In genomic region chr20:38250607-38251006, GRCh38 we compare ENCODE assay signal across 29 cellular contexts. TPM values are rescaled to one million over a fixed set of nuclear protein-coding genes. Genes with fewer than 3 reads are reported as not detected.
DNase-seq lines count a peak whose midpoint lies in the region; ATAC-seq, FAIRE-seq and TF ChIP-seq lines count a peak whose summit lies in the region.
"Had no signal": no experiment of that assay in that cellular context is flagged by ENCODE, and none has a peak within 500 bp of the region (broad histone marks: within the 10 kb centered on the region; RNA-seq: fewer than 3 reads in every experiment).

No MANE protein-coding gene starts in this region.

- H3K9me3 ChIP-seq in H1 (ENCODE audit: insufficient read depth in 2 of 2, low read depth in 1 of 2, low read length in 1 of 2): no peaks in the 10 kb centered on the region
- no peaks in the 10 kb centered on the region for H3K9me3 ChIP-seq in aorta (ENCODE audit: control insufficient read depth, low read length)
- H3K9me3 ChIP-seq: BLaER1, Caco-2, HAP-1 had no signal

- no peak overlapping the region for H2BK5ac ChIP-seq in H1 (ENCODE audit: low read depth, low read length)

- no peak overlapping the region for H2BK12ac ChIP-seq in H1 (ENCODE audit: low read depth, low read length)

- H3K9me3 Mint-ChIP-seq in CD14-positive monocyte: peaks cover 0 to 3% (median 0%) of the 10 kb centered on the region in 7 donors
- H3K9me3 Mint-ChIP-seq: mesothelial cell of epicardium; stimulated activated memory B cell treated with anti-CD40 and anti-IgM and Interleukin-4, amounts not matched to agents 10 μg/mL and 1 μg/mL and 100 μg/mL, for 72 hours had no signal

- peak overlapping the region in 1 of 2 donors; percentile 60 for H3K4me3 Mint-ChIP-seq in CD14-positive monocyte
- H3K4me3 Mint-ChIP-seq: activated CD4-positive, alpha-beta memory T cell treated with anti-CD3 and anti-CD28 coated beads, Interleukin-2, amount 10 ng/mL, durations not matched to agents 7 days and 5 days; activated naive CD8-positive, alpha-beta T cell treated with anti-CD3 and anti-CD28 coated beads, Interleukin-2, amount 50 U/mL, for 24 hours; mesothelial cell of epicardium; naive thymus-derived CD4-positive, alpha-beta T cell; stimulated activated memory B cell treated with anti-CD40 and anti-IgM and Interleukin-4, amounts not matched to agents 10 μg/mL and 1 μg/mL and 100 μg/mL, for 72 hours had no signal

- H3K18ac ChIP-seq in H1 (ENCODE audit: extremely low read depth, low read length): no peak overlapping the region

- TF ChIP-seq EP300 in H1 (IDR thresholded peaks at IDR 0.05; ENCODE audit: borderline replicate concordance in 1 of 2, low read depth in 2 of 2, low read length in 2 of 2): no peak

- H4K8ac ChIP-seq in H1 (ENCODE audit: extremely low read depth, insufficient read depth, low read length): no peak overlapping the region

- H3K4ac ChIP-seq in H1 (replicated peaks; ENCODE audit: insufficient read length, low read depth, low read length): no peak overlapping the region

- POLR2A ChIA-PET in HEK293T (lab: Yijun Ruan, JAX) (no interaction called here), H1 (lab: Charles Lee; ENCODE audit: partially characterized antibody) (no interaction called here)

- H3K9ac ChIP-seq in H1 (replicated peaks in 1 of 4; ENCODE audit: extremely low read depth in 1 of 4, low read depth in 3 of 4, low read length in 3 of 4): no peak overlapping the region
- H3K9ac ChIP-seq: BLaER1 had no signal

- no peaks in the 10 kb centered on the region for H3K79me1 ChIP-seq in H1 (ENCODE audit: low read depth, low read length)

- TF ChIP-seq CTCF in CD14-positive monocyte (IDR thresholded peaks at IDR 0.05): no peak
- no peak for TF ChIP-seq CTCF in H1 (IDR thresholded peaks at IDR 0.05; ENCODE audit: control extremely low read depth in 1 of 3, insufficient read depth in 1 of 3, low read depth in 1 of 3, low read length in 3 of 3)

- H3K4me3 ChIP-seq in H1 (ENCODE audit: extremely low read depth in 1 of 4, insufficient read depth in 2 of 4, low read depth in 3 of 4, low read length in 4 of 4): no peak overlapping the region
- H3K4me3 ChIP-seq in aorta (ENCODE audit: low read length in 2 of 2): no peak overlapping the region
- H3K4me3 ChIP-seq: BLaER1, HAP-1 had no signal

- CTCF ChIA-PET in HEK293T (lab: Yijun Ruan, JAX) (no interaction called here), H1 (lab: Charles Lee; ENCODE audit: partially characterized antibody) (interaction anchor here (0.7 kb wide), 1 partner anchor 177 kb away, joined by 3 read pairs; no protein-coding TSS in a partner anchor)

- DNase-seq in CD14-positive monocyte (ENCODE audit: low spot score) (no peak), HEK293T (ENCODE audit: extremely low spot score) (no peak), NOMO-1 treated with DMSO at 0.1 percent for 48 hours (lab: John Stamatoyannopoulos, UW; ENCODE audit: unreplicated experiment) (peak; percentile 70), H1 (ENCODE audit: low read depth in 1 of 2, low spot score in 2 of 2) (no peak), T-helper 2 cell (no peak), kidney tubule cell (ENCODE audit: low spot score) (no peak), aorta (no peak)
- DNase-seq: ACHN; activated CD4-positive, alpha-beta memory T cell treated with anti-CD3 and anti-CD28 coated beads, Interleukin-2, amount 10 ng/mL, durations not matched to agents 7 days and 5 days; activated CD4-positive, CD25-positive, alpha-beta regulatory T cell treated with anti-CD3 and anti-CD28 coated beads, Interleukin-2, amount 50 U/mL, for 72 hours; activated gamma-delta T cell; activated naive CD8-positive, alpha-beta T cell treated with anti-CD3 and anti-CD28 coated beads, Interleukin-2, amount 50 U/mL, for 24 hours; activated T-cell treated with anti-CD3 and anti-CD28 coated beads for 4 hours; Caco-2; DND-41; effector CD8-positive, alpha-beta T cell; naive thymus-derived CD4-positive, alpha-beta T cell; NCI-H1694; NCI-H748 treated with DMSO at 0.1 percent for 48 hours; SHP77 treated with DMSO at 0.1 percent for 48 hours; stimulated activated CD4-positive, alpha-beta T cell treated with anti-CD3 and anti-CD28 coated beads, Interleukin-4, amount 100 ng/mL, for 1 hour had no signal

- no peak overlapping the region for H2BK20ac ChIP-seq in H1 (ENCODE audit: low read length)

- no peak for FAIRE-seq in H1 (lab: Jason Lieb, UNC)

- WGBS in H1 (ENCODE audit: extremely low coverage in 1 of 2, insufficient coverage in 1 of 2, insufficient read length in 1 of 2, insufficient replicate concordance in 2 of 2, low coverage in 1 of 2, low lambda C conversion rate in 2 of 2, missing lambda C conversion rate in 1 of 2), 2 experiments: 81% methylated on average over 6 of the region's 6 CpGs; no CpG with 5 or more reads in 1 of the 2 experiments
- 59 to 67% methylated on average over 6 of the region's 6 CpGs for WGBS in aorta, 2 donors

- H2AFZ ChIP-seq in H1 (ENCODE audit: low read length): no peak overlapping the region

- H4K5ac ChIP-seq in H1 (ENCODE audit: insufficient read length, low read depth, low read length): no peak overlapping the region

- intact Hi-C loops in CD14-positive monocyte (cut with micrococcal nuclease) (loop anchor here in 1 of 2 donors (5.0 kb wide), 1 partner anchor 52 kb away; the partner anchor contains the start of gene BPI), aorta (cut with DNase I) (loop anchor here in 1 of 2 donors (5.0 kb wide), 1 partner anchor 42 kb away; no protein-coding TSS in a partner anchor)

- H3K4me1 ChIP-seq in H1 (replicated peaks in 1 of 4; ENCODE audit: control insufficient read depth in 3 of 4, insufficient read depth in 4 of 4, low read length in 3 of 4): peaks cover 0 to 14% (median 4%) of the 10 kb centered on the region in 4 experiments; a peak in 4 of 7 replicates
- H3K4me1 ChIP-seq in aorta (ENCODE audit: control insufficient read depth in 1 of 2, insufficient read depth in 2 of 2, low read length in 2 of 2): peaks cover 0 to 2% of the 10 kb centered on the region in 2 donors
- H3K4me1 ChIP-seq: BLaER1, Caco-2, HAP-1 had no signal

- peaks cover 1 to 12% (median 4%) of the 10 kb centered on the region in 3 donors for H3K27me3 Mint-ChIP-seq in CD14-positive monocyte (ENCODE audit: low read depth in 3 of 3)
- H3K27me3 Mint-ChIP-seq: activated CD4-positive, alpha-beta memory T cell treated with anti-CD3 and anti-CD28 coated beads, Interleukin-2, amount 10 ng/mL, durations not matched to agents 7 days and 5 days had no signal

- no peak overlapping the region for H2BK120ac ChIP-seq in H1 (replicated peaks; ENCODE audit: low read depth, low read length)

- no peak for TF ChIP-seq RAD21 in H1 (IDR thresholded peaks at IDR 0.05 in 1 of 2, conservative IDR thresholded peaks at IDR 0.05 in 1 of 2; ENCODE audit: low read depth in 2 of 2, low read length in 2 of 2)

- H3K36me3 Mint-ChIP-seq in CD14-positive monocyte: no peaks in the 10 kb centered on the region
- H3K36me3 Mint-ChIP-seq: mesothelial cell of epicardium; naive thymus-derived CD4-positive, alpha-beta T cell; stimulated activated memory B cell treated with anti-CD40 and anti-IgM and Interleukin-4, amounts not matched to agents 10 μg/mL and 1 μg/mL and 100 μg/mL, for 72 hours had no signal

- H3K27me3 ChIP-seq in H1 (replicated peaks in 1 of 4; ENCODE audit: control insufficient read depth in 3 of 4, extremely low read depth in 1 of 4, insufficient read depth in 3 of 4, low read length in 3 of 4) (0 out of 7 replicates have a peak, but pooled peaks cover 0 to 2% (median 0%) of the 10 kb centered on the region in 4 experiments), aorta (ENCODE audit: control insufficient read depth in 1 of 2, insufficient read depth in 2 of 2, low read length in 1 of 2) (no peaks in the 10 kb centered on the region)
- H3K27me3 ChIP-seq: BLaER1 had no signal

- H3K56ac ChIP-seq in H1 (replicated peaks; ENCODE audit: insufficient read length, low read depth, low read length): no peak overlapping the region

- peak overlapping the region in 6 of 7 donors; percentile 10 to 89 (median 72) for H3K27ac Mint-ChIP-seq in CD14-positive monocyte
- H3K27ac Mint-ChIP-seq: activated CD4-positive, alpha-beta memory T cell treated with anti-CD3 and anti-CD28 coated beads, Interleukin-2, amount 10 ng/mL, durations not matched to agents 7 days and 5 days; activated naive CD8-positive, alpha-beta T cell treated with anti-CD3 and anti-CD28 coated beads, Interleukin-2, amount 50 U/mL, for 24 hours; mesothelial cell of epicardium; naive thymus-derived CD4-positive, alpha-beta T cell; stimulated activated memory B cell treated with anti-CD40 and anti-IgM and Interleukin-4, amounts not matched to agents 10 μg/mL and 1 μg/mL and 100 μg/mL, for 72 hours had no signal

- H3K23ac ChIP-seq in H1 (ENCODE audit: insufficient read length): no peak overlapping the region

- ATAC-seq in GM21367 (IDR thresholded peaks at IDR 0.05; ENCODE audit: unreplicated experiment): no peak
- ATAC-seq in aorta (ENCODE audit: low FRiP score): no peak
- ATAC-seq: activated naive CD8-positive, alpha-beta T cell treated with anti-CD3 and anti-CD28 coated beads, Interleukin-2, amount 50 U/mL, for 24 hours; naive thymus-derived CD4-positive, alpha-beta T cell; stimulated activated memory B cell treated with anti-CD40 and anti-IgM and Interleukin-4, amounts not matched to agents 10 μg/mL and 1 μg/mL and 100 μg/mL, for 72 hours had no signal

- TF ChIP-seq POLR2A in H1 (IDR thresholded peaks at IDR 0.05; ENCODE audit: control extremely low read depth in 1 of 2, low read depth in 2 of 2, low read length in 2 of 2): no peak

- no peak overlapping the region for H3K14ac ChIP-seq in H1 (ENCODE audit: insufficient read length)

- peaks cover 33% of the 10 kb centered on the region for H3K4me1 Mint-ChIP-seq in CD14-positive monocyte
- H3K4me1 Mint-ChIP-seq: activated CD4-positive, alpha-beta memory T cell treated with anti-CD3 and anti-CD28 coated beads, Interleukin-2, amount 10 ng/mL, durations not matched to agents 7 days and 5 days; activated naive CD8-positive, alpha-beta T cell treated with anti-CD3 and anti-CD28 coated beads, Interleukin-2, amount 50 U/mL, for 24 hours; naive thymus-derived CD4-positive, alpha-beta T cell; stimulated activated memory B cell treated with anti-CD40 and anti-IgM and Interleukin-4, amounts not matched to agents 10 μg/mL and 1 μg/mL and 100 μg/mL, for 72 hours had no signal

- no peaks in the 10 kb centered on the region for H4K20me1 ChIP-seq in H1 (replicated peaks in 1 of 2; ENCODE audit: control insufficient read depth in 1 of 2, insufficient read depth in 2 of 2, low read length in 2 of 2)
- H4K20me1 ChIP-seq: BLaER1 had no signal

- H3K23me2 ChIP-seq in H1 (ENCODE audit: low read depth, low read length): peaks cover 2% of the 10 kb centered on the region; the same call in 1 of the 2 replicates

- no peaks in the 10 kb centered on the region for H3K36me3 ChIP-seq in H1 (ENCODE audit: control insufficient read depth in 2 of 4, insufficient read depth in 4 of 4, low read length in 3 of 4)
- no peaks in the 10 kb centered on the region for H3K36me3 ChIP-seq in aorta (ENCODE audit: control insufficient read depth in 1 of 2, insufficient read depth in 2 of 2, low read length in 1 of 2)
- H3K36me3 ChIP-seq: BLaER1, HAP-1 had no signal

- no peaks in the 10 kb centered on the region for H3K79me2 ChIP-seq in H1 (ENCODE audit: control insufficient read depth in 1 of 2, insufficient read depth in 2 of 2, low read length in 2 of 2)

- H3K4me2 ChIP-seq in H1 (ENCODE audit: insufficient read depth in 1 of 2, low read depth in 2 of 2, low read length in 2 of 2): no peak overlapping the region
- H3K4me2 ChIP-seq: BLaER1 had no signal

- H2BK15ac ChIP-seq in H1 (ENCODE audit: low read length): no peak overlapping the region

- no peak overlapping the region for H4K91ac ChIP-seq in H1 (replicated peaks; ENCODE audit: insufficient read length, low read length)

- no peak overlapping the region for H3K27ac ChIP-seq in H1 (ENCODE audit: low read depth, low read length)
- H3K27ac ChIP-seq in aorta (ENCODE audit: low read depth in 1 of 2, low read length in 2 of 2): no peak overlapping the region
- H3K27ac ChIP-seq: BLaER1 had no signal

- H2AK5ac ChIP-seq in H1 (ENCODE audit: low read depth, low read length): no peak overlapping the region

RNA-seq across cellular contexts. Expression of gene KIAA1755, which starts 9.9 kb away (rescaled TPM):
- polyA plus RNA-seq in CD14-positive monocyte (not detected), H1 (2011; rRNA removed) (0.23 and 0.27 TPM in 2 replicates), aorta (10 to 100 TPM in 1 of 2 donors, 1 to 10 TPM in 1; 2.0 to 31.9 TPM)
- total RNA-seq in H1 (2021; fragmentation: NEBNext Ultra II Directional; extraction: Animal tissue kit (Norgen Biotek cat#: 25700)): not detected in 2 replicates
- polyA plus RNA-seq in H1 (2011; cell fraction: cytosol; rRNA removed): 0.10 TPM
- polyA plus RNA-seq in H1 (2011; cell fraction: nucleus; rRNA removed): 0.26 TPM
- 0.14 to 0.28 TPM (median 0.20 TPM) in 4 replicates for polyA plus RNA-seq in H1 (2012, experiment 1 of 2)
- 0.26 TPM for polyA plus RNA-seq in H1 (2012, experiment 2 of 2)
- 0.08 TPM for polyA plus RNA-seq in H1 (2013, experiment 1 of 2)
- 0.07 TPM for polyA plus RNA-seq in H1 (2013, experiment 2 of 2)
- 0.07 and 0.09 TPM in 2 replicates for polyA minus RNA-seq in H1 (2011; rRNA and poly(A)+ RNA removed)
- polyA minus RNA-seq in H1 (2011; cell fraction: cytosol; rRNA and poly(A)+ RNA removed): not detected
- 0.50 TPM for polyA minus RNA-seq in H1 (2011; cell fraction: nucleus; rRNA and poly(A)+ RNA removed)
- 10 to 100 TPM in 1 of 2 donors, 1 to 10 TPM in 1; 9.3 to 46.4 TPM for total RNA-seq in aorta
- total RNA-seq: activated CD4-positive, alpha-beta memory T cell treated with anti-CD3 and anti-CD28 coated beads, Interleukin-2, amount 10 ng/mL, durations not matched to agents 7 days and 5 days; naive thymus-derived CD4-positive, alpha-beta T cell; renal cortical epithelial cell had no signal
- polyA plus RNA-seq: naive thymus-derived CD4-positive, alpha-beta T cell had no signal

RNA-seq across cellular contexts. Expression of gene BPI, which starts 53.3 kb away (rescaled TPM):
- polyA plus RNA-seq in CD14-positive monocyte (1 to 10 TPM; 8.7 to 9.0 TPM), H1 (2011; rRNA removed) (not detected in 2 replicates), aorta (under 1 TPM in 1 of 2 donors, not detected in 1; 0.82 TPM)
- not detected in 2 replicates for total RNA-seq in H1 (2021; fragmentation: NEBNext Ultra II Directional; extraction: Animal tissue kit (Norgen Biotek cat#: 25700))
- polyA plus RNA-seq in H1 (2011; cell fraction: cytosol; rRNA removed): not detected
- not detected for polyA plus RNA-seq in H1 (2011; cell fraction: nucleus; rRNA removed)
- polyA plus RNA-seq in H1 (2012, experiment 1 of 2): not detected in 4 replicates
- polyA plus RNA-seq in H1 (2012, experiment 2 of 2): not detected
- not detected for polyA plus RNA-seq in H1 (2013, experiment 1 of 2)
- polyA plus RNA-seq in H1 (2013, experiment 2 of 2): not detected
- polyA minus RNA-seq in H1 (2011; rRNA and poly(A)+ RNA removed): not detected in 2 replicates
- not detected for polyA minus RNA-seq in H1 (2011; cell fraction: cytosol; rRNA and poly(A)+ RNA removed)
- not detected for polyA minus RNA-seq in H1 (2011; cell fraction: nucleus; rRNA and poly(A)+ RNA removed)
- total RNA-seq in aorta: under 1 TPM; 0.19 to 0.51 TPM
- total RNA-seq: activated CD4-positive, alpha-beta memory T cell treated with anti-CD3 and anti-CD28 coated beads, Interleukin-2, amount 10 ng/mL, durations not matched to agents 7 days and 5 days; Caco-2; epithelial cell of proximal tubule; mesothelial cell of epicardium; renal cortical epithelial cell; ureter had no signal
- polyA plus RNA-seq: naive thymus-derived CD4-positive, alpha-beta T cell had no signal
